In the genomic region with DNA sequence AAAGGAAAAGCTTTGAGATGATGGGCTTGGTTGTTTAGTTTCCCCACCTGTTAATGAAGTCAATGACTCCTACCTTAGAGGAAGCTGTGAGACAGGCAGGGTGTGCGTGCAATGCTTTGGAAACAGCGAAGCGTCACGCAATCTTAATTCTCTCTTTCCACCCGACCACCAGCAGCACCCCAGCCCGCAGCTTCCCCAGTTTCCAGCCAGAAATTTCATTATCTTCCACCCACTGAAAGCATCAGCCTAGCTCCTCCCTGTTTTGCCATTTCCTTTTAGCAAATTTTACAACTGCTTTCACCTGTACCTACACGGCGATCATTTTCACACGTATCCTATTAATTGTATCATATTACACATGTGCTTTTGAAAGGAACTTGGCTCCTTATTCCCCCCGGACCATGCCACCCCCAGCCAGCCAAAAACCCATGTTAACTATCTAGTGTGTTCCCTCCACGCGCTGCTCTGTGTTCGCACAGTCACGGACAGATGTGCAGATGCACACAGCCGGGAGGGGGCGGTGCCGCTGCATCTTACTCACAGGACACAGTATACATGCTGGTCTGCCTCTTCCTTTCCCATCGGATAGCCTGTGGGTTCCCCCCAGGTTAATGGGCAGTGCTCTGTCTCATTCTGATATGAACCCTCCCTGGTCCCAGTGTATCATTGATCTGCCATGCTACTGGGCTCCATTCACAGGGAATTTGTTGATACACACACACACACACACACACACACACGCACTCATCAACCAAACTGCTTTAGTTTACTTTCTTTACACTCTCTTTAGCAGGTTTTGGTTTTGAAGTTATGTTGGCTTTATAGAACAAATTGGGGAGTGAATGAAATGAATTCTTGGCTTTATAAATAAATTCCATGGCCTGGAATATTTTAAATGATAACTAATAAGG, we compare ENCODE assay signal across 1 cellular context.
TF ChIP-seq lines count a peak whose summit lies in the region.

No MANE protein-coding gene starts in this region.

TF ChIP-seq in HEK293T, 16 proteins besides CTCF, POLR2A, EP300 and RAD21 (continued from another document):
- TF ChIP-seq L3MBTL2 (conservative IDR thresholded peaks at IDR 0.05), result no peak
- no peak for TF ChIP-seq BHLHE40 (IDR thresholded peaks at IDR 0.05; ENCODE audit: borderline replicate concordance)
- no peak for TF ChIP-seq SUZ12 (IDR thresholded peaks at IDR 0.05)
- TF ChIP-seq, protein P1, sequence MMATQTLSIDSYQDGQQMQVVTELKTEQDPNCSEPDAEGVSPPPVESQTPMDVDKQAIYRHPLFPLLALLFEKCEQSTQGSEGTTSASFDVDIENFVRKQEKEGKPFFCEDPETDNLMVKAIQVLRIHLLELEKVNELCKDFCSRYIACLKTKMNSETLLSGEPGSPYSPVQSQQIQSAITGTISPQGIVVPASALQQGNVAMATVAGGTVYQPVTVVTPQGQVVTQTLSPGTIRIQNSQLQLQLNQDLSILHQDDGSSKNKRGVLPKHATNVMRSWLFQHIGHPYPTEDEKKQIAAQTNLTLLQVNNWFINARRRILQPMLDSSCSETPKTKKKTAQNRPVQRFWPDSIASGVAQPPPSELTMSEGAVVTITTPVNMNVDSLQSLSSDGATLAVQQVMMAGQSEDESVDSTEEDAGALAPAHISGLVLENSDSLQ (IDR thresholded peaks at IDR 0.05), result no peak
- no peak for TF ChIP-seq ZNF384 (IDR thresholded peaks at IDR 0.05)
- TF ChIP-seq CTBP1 (IDR thresholded peaks at IDR 0.05; ENCODE audit: borderline replicate concordance), result no peak
- no peak for TF ChIP-seq TARDBP (IDR thresholded peaks at IDR 0.05)
